Comparison of ENCODE assay signal across 9 cellular contexts in genomic region chr6:135922170-135922569, GRCh38.
DNase-seq lines count a peak whose midpoint lies in the region; ATAC-seq and TF ChIP-seq lines count a peak whose summit lies in the region.
"Had no signal": no experiment of that assay in that cellular context is flagged by ENCODE, and none has a peak within 500 bp of the region (broad histone marks: within the 10 kb centered on the region; RNA-seq: fewer than 3 reads in every experiment).

No MANE protein-coding gene starts in this region.

- no peaks in the 10 kb centered on the region for H3K9me3 Mint-ChIP-seq in endothelial cell (ENCODE audit: unreplicated experiment)

- H3K36me3 Mint-ChIP-seq in endothelial cell (ENCODE audit: low read depth, unreplicated experiment) = no peaks in the 10 kb centered on the region

- no peak for TF ChIP-seq CTCF in endothelial cell (IDR thresholded peaks at IDR 0.05; ENCODE audit: unreplicated experiment)

- H3K27ac Mint-ChIP-seq in endothelial cell (ENCODE audit: unreplicated experiment) = peak overlapping the region; percentile 2

- no peaks in the 10 kb centered on the region for H3K27me3 Mint-ChIP-seq in endothelial cell (ENCODE audit: unreplicated experiment)

- intact Hi-C loops in left colon (cut with DNase I, micrococcal nuclease) = no loop called here

- H3K4me3 Mint-ChIP-seq in endothelial cell (ENCODE audit: unreplicated experiment) = no peak overlapping the region

- ATAC-seq in HG02973 (IDR thresholded peaks at IDR 0.05; ENCODE audit: unreplicated experiment) = no peak
- ATAC-seq in HG03469 (IDR thresholded peaks at IDR 0.05; ENCODE audit: unreplicated experiment) = no peak
- no peak for ATAC-seq in left colon
- ATAC-seq: body of pancreas had no signal

- peaks cover 6% of the 10 kb centered on the region for H3K4me1 Mint-ChIP-seq in endothelial cell (ENCODE audit: unreplicated experiment)

- DNase-seq in EH (ENCODE audit: low read depth) = peak; percentile 97
- peak; percentile 38 for DNase-seq in NCI-H1694 (lab: John Stamatoyannopoulos, UW)
- DNase-seq in endothelial cell (ENCODE audit: low spot score) = no peak
- DNase-seq in pons (ENCODE audit: low spot score) = peak; percentile 23
- DNase-seq in left colon = no peak
- DNase-seq in HuH-7 (ENCODE audit: low spot score) = no peak

Comparison
In these comparisons a context has a peak if more than half of its experiments do, and no peak if none do; other contexts are left out.
1. DNase-seq: peak in EH (single experiment), NCI-H1694 (single experiment) and pons (single experiment); none in endothelial cell (single experiment), left colon (0 of 2) and HuH-7 (single experiment).